9 cellular contexts compared by ENCODE assay signal in genomic region chr7:27154901-27155815, GRCh38. TPM values are rescaled to one million over a fixed set of nuclear protein-coding genes. Genes with fewer than 3 reads are reported as not detected.
A peak's percentile ranks its signal among the peaks of the same experiment; 100 is the strongest.
DNase-seq lines count a peak whose midpoint lies in the region; ATAC-seq and TF ChIP-seq lines count a peak whose summit lies in the region.
"Had no signal": no experiment of that assay in that cellular context is flagged by ENCODE, and none has a peak within 500 bp of the region (broad histone marks: within the 10 kb centered on the region; RNA-seq: fewer than 3 reads in every experiment).

No MANE protein-coding gene starts in this region.

- no peak for TF ChIP-seq CTCF in HCT116 (IDR thresholded peaks at IDR 0.05 in 2 of 3, conservative IDR thresholded peaks at IDR 0.05 in 1 of 3; ENCODE audit: borderline replicate concordance in 1 of 3, insufficient read depth in 1 of 3, low read depth in 2 of 3, low read length in 2 of 3)

- intact Hi-C loops in HCT116 (cut with micrococcal nuclease): loop anchor here (5.0 kb wide), 1 partner anchor 303 kb away; no protein-coding TSS in a partner anchor

- peak overlapping the region; percentile 54 for H3K4me3 Mint-ChIP-seq in activated CD4-positive, alpha-beta memory T cell treated with anti-CD3 and anti-CD28 coated beads, Interleukin-2, amount 10 ng/mL, durations not matched to agents 7 days and 5 days
- peak overlapping the region; percentile 55 to 85 (median 76) for H3K4me3 Mint-ChIP-seq in immature natural killer cell
- H3K4me3 Mint-ChIP-seq in stimulated activated effector memory CD8-positive, alpha-beta T cell treated with anti-CD3 and anti-CD28 coated beads, Interleukin-12 subunit alpha, Interleukin-12 subunit beta, amount 100 ng/mL, for 72 hours: peak overlapping the region; percentile 73

- no TSS peak for BruUV-seq in HCT116 (replicated peaks; lab: Mats Ljungman, UMichigan)

- ATAC-seq in HCT116: no peak
- no peak for ATAC-seq in stimulated activated effector memory CD8-positive, alpha-beta T cell treated with anti-CD3 and anti-CD28 coated beads, Interleukin-12 subunit alpha, Interleukin-12 subunit beta, amount 100 ng/mL, for 72 hours

- peak overlapping the region; percentile 70 to 88 for H3K4me3 ChIP-seq in HCT116 (replicated peaks in 1 of 2; ENCODE audit: low read depth in 1 of 2, low read length in 2 of 2)

- peaks cover 93% of the 10 kb centered on the region for H3K27me3 Mint-ChIP-seq in activated CD4-positive, alpha-beta memory T cell treated with anti-CD3 and anti-CD28 coated beads, Interleukin-2, amount 10 ng/mL, durations not matched to agents 7 days and 5 days
- peaks cover 58 to 84% (median 81%) of the 10 kb centered on the region in 3 donors for H3K27me3 Mint-ChIP-seq in immature natural killer cell (ENCODE audit: low read depth in 3 of 3)

- DNase-seq in HCT116 (ENCODE audit: low read depth, low spot score) (no peak), immature natural killer cell (peak in 2 of 3 donors; percentile 23 to 51), T-helper 9 cell (no peak), iPS-NIHi7 (ENCODE audit: extremely low spot score) (no peak), NK-92 (lab: John Stamatoyannopoulos, UW; ENCODE audit: unreplicated experiment) (no peak), SIG-M5 treated with dmso at 0.1 percent for 504 hours (lab: John Stamatoyannopoulos, UW; ENCODE audit: unreplicated experiment) (no peak)
- no peak for DNase-seq in activated CD4-positive, alpha-beta memory T cell treated with anti-CD3 and anti-CD28 coated beads, Interleukin-2, amount 10 ng/mL, durations not matched to agents 7 days and 5 days
- peak in 1 of 2 donors; percentile 52 for DNase-seq in stimulated activated effector memory CD8-positive, alpha-beta T cell treated with anti-CD3 and anti-CD28 coated beads, Interleukin-12 subunit alpha, Interleukin-12 subunit beta, amount 100 ng/mL, for 72 hours (ENCODE audit: low spot score in 2 of 2)

- peaks cover 29% of the 10 kb centered on the region for H3K4me1 Mint-ChIP-seq in activated CD4-positive, alpha-beta memory T cell treated with anti-CD3 and anti-CD28 coated beads, Interleukin-2, amount 10 ng/mL, durations not matched to agents 7 days and 5 days
- peaks cover 49 to 72% of the 10 kb centered on the region in 2 donors for H3K4me1 Mint-ChIP-seq in immature natural killer cell
- peaks cover 61% of the 10 kb centered on the region for H3K4me1 Mint-ChIP-seq in stimulated activated effector memory CD8-positive, alpha-beta T cell treated with anti-CD3 and anti-CD28 coated beads, Interleukin-12 subunit alpha, Interleukin-12 subunit beta, amount 100 ng/mL, for 72 hours

- CTCF ChIA-PET in HCT116 (lab: Charles Lee): interaction anchor here (2.0 kb wide), 1 partner anchor 11 kb away, joined by 4 read pairs; no protein-coding TSS in a partner anchor
- CTCF ChIA-PET in activated CD4-positive, alpha-beta memory T cell treated with anti-CD3 and anti-CD28 coated beads, Interleukin-2, amount 10 ng/mL, durations not matched to agents 7 days and 5 days (lab: Charles Lee): interaction anchor here (0.9 kb wide), 1 partner anchor 41 kb away, joined by 3 read pairs; no protein-coding TSS in a partner anchor

- no peak for TF ChIP-seq RAD21 in HCT116 (IDR thresholded peaks at IDR 0.05; ENCODE audit: low read depth)

- H3K9me2 ChIP-seq in HCT116 (ENCODE audit: insufficient read depth): no peaks in the 10 kb centered on the region

- H3K27ac Mint-ChIP-seq in activated CD4-positive, alpha-beta memory T cell treated with anti-CD3 and anti-CD28 coated beads, Interleukin-2, amount 10 ng/mL, durations not matched to agents 7 days and 5 days: peak overlapping the region; percentile 7
- peak overlapping the region; percentile 38 to 77 (median 65) for H3K27ac Mint-ChIP-seq in immature natural killer cell
- peak overlapping the region; percentile 45 for H3K27ac Mint-ChIP-seq in stimulated activated effector memory CD8-positive, alpha-beta T cell treated with anti-CD3 and anti-CD28 coated beads, Interleukin-12 subunit alpha, Interleukin-12 subunit beta, amount 100 ng/mL, for 72 hours

- POLR2A ChIA-PET in HCT116 (lab: Charles Lee): no interaction called here
- POLR2A ChIA-PET in activated CD4-positive, alpha-beta memory T cell treated with anti-CD3 and anti-CD28 coated beads, Interleukin-2, amount 10 ng/mL, durations not matched to agents 7 days and 5 days (lab: Charles Lee): no interaction called here

- H2AFZ ChIP-seq in HCT116 (ENCODE audit: low read depth, low read length, poor library complexity, severe bottlenecking): no peak overlapping the region

- peaks cover 8% of the 10 kb centered on the region for H3K36me3 Mint-ChIP-seq in activated CD4-positive, alpha-beta memory T cell treated with anti-CD3 and anti-CD28 coated beads, Interleukin-2, amount 10 ng/mL, durations not matched to agents 7 days and 5 days (ENCODE audit: low read depth)
- no peaks in the 10 kb centered on the region for H3K36me3 Mint-ChIP-seq in immature natural killer cell
- H3K36me3 Mint-ChIP-seq in stimulated activated effector memory CD8-positive, alpha-beta T cell treated with anti-CD3 and anti-CD28 coated beads, Interleukin-12 subunit alpha, Interleukin-12 subunit beta, amount 100 ng/mL, for 72 hours: peaks cover 25% of the 10 kb centered on the region

- H3K4me2 ChIP-seq in HCT116 (ENCODE audit: low read length): peak overlapping the region; percentile 100

- peak overlapping the region; percentile 91 for H3K27ac ChIP-seq in HCT116 (ENCODE audit: low read depth, low read length)
- H3K27ac ChIP-seq: neutrophil had no signal

- H3K9me3 ChIP-seq in HCT116 (ENCODE audit: control insufficient read depth in 1 of 2, insufficient read depth in 1 of 2, low read depth in 1 of 2, low read length in 2 of 2): no peaks in the 10 kb centered on the region
- H3K9me3 ChIP-seq: neutrophil had no signal

- RAD21 ChIA-PET in HCT116 (lab: Charles Lee; ENCODE audit: low non-redundant PET in 1 of 2, low total read pairs in 2 of 2, uncharacterized antibody in 2 of 2, unreplicated experiment in 2 of 2): no interaction called here

- no peaks in the 10 kb centered on the region for H3K36me3 ChIP-seq in HCT116 (ENCODE audit: control insufficient read depth in 1 of 2, insufficient read depth in 2 of 2, low read length in 2 of 2)
- H3K36me3 ChIP-seq: neutrophil had no signal

- no peak for TF ChIP-seq POLR2A in HCT116 (IDR thresholded peaks at IDR 0.05; ENCODE audit: borderline replicate concordance, extremely low read depth, insufficient read depth, insufficient read length)

- peaks cover 15 to 52% of the 10 kb centered on the region in 2 experiments for H3K4me1 ChIP-seq in HCT116 (ENCODE audit: control insufficient read depth in 1 of 2, insufficient read depth in 2 of 2, low read length in 2 of 2)

- no peaks in the 10 kb centered on the region for H3K9me3 Mint-ChIP-seq in activated CD4-positive, alpha-beta memory T cell treated with anti-CD3 and anti-CD28 coated beads, Interleukin-2, amount 10 ng/mL, durations not matched to agents 7 days and 5 days
- peaks cover 0 to 3% (median 0%) of the 10 kb centered on the region in 6 donors for H3K9me3 Mint-ChIP-seq in immature natural killer cell
- H3K9me3 Mint-ChIP-seq in stimulated activated effector memory CD8-positive, alpha-beta T cell treated with anti-CD3 and anti-CD28 coated beads, Interleukin-12 subunit alpha, Interleukin-12 subunit beta, amount 100 ng/mL, for 72 hours: no peaks in the 10 kb centered on the region

- peaks cover 27% of the 10 kb centered on the region for H3K79me2 ChIP-seq in HCT116 (ENCODE audit: insufficient read depth, low read length)

- H3K9ac ChIP-seq in HCT116 (ENCODE audit: low read length): peak overlapping the region; percentile 94

- H4K20me1 ChIP-seq in HCT116 (ENCODE audit: insufficient read depth): no peaks in the 10 kb centered on the region

- H3K27me3 ChIP-seq in HCT116 (ENCODE audit: insufficient read depth, low read length): no peaks in the 10 kb centered on the region

TF ChIP-seq in HCT116, 20 proteins besides CTCF, POLR2A, EP300 and RAD21:
- TF ChIP-seq CEBPB (IDR thresholded peaks at IDR 0.05; ENCODE audit: low read depth) (no peak), ZNF274 (IDR thresholded peaks at IDR 0.05; ENCODE audit: low read depth, low read length) (no peak), SRF (IDR thresholded peaks at IDR 0.05; ENCODE audit: low read depth) (no peak), ZFX (IDR thresholded peaks at IDR 0.05) (no peak)
TF ChIP-seq in HCT116: peak in this region for 0.

RNA-seq across cellular contexts. Expression of gene HOXA7, which starts 1.3 kb away (rescaled TPM):
- total RNA-seq in HCT116 (2021; ENCODE audit: unreplicated experiment): 15.0 TPM
- polyA plus RNA-seq in HCT116 (2012): 8.0 and 10.6 TPM in 2 replicates
- total RNA-seq in activated CD4-positive, alpha-beta memory T cell treated with anti-CD3 and anti-CD28 coated beads, Interleukin-2, amount 10 ng/mL, durations not matched to agents 7 days and 5 days: not detected
- polyA plus RNA-seq in immature natural killer cell: 1 to 10 TPM in 2 of 3 donors, not detected in 1; 1.0 to 4.2 TPM

RNA-seq across cellular contexts. Expression of gene HOXA3, which starts 2.8 kb away (rescaled TPM):
- total RNA-seq in HCT116 (2021; ENCODE audit: unreplicated experiment): 9.2 TPM
- 5.6 and 5.7 TPM in 2 replicates for polyA plus RNA-seq in HCT116 (2012)
- not detected for total RNA-seq in activated CD4-positive, alpha-beta memory T cell treated with anti-CD3 and anti-CD28 coated beads, Interleukin-2, amount 10 ng/mL, durations not matched to agents 7 days and 5 days
- under 1 TPM in 1 of 3 donors, not detected in 2; 0.13 TPM for polyA plus RNA-seq in immature natural killer cell

RNA-seq across cellular contexts. Expression of gene HOXA6, which starts 7.6 kb away (rescaled TPM):
- total RNA-seq in HCT116 (2021; ENCODE audit: unreplicated experiment): 12.7 TPM
- polyA plus RNA-seq in HCT116 (2012): 3.9 and 4.9 TPM in 2 replicates
- total RNA-seq in activated CD4-positive, alpha-beta memory T cell treated with anti-CD3 and anti-CD28 coated beads, Interleukin-2, amount 10 ng/mL, durations not matched to agents 7 days and 5 days: not detected
- 1 to 10 TPM in 1 of 3 donors, under 1 TPM in 1, not detected in 1; 0.52 to 3.8 TPM for polyA plus RNA-seq in immature natural killer cell

RNA-seq across cellular contexts. Expression of gene HOXA9, which starts 10.2 kb away (rescaled TPM):
- total RNA-seq in HCT116 (2021; ENCODE audit: unreplicated experiment): 91.0 TPM
- 48.2 and 62.8 TPM in 2 replicates for polyA plus RNA-seq in HCT116 (2012)
- not detected for total RNA-seq in activated CD4-positive, alpha-beta memory T cell treated with anti-CD3 and anti-CD28 coated beads, Interleukin-2, amount 10 ng/mL, durations not matched to agents 7 days and 5 days
- 1 to 10 TPM; 1.6 to 3.1 (median 1.8) TPM for polyA plus RNA-seq in immature natural killer cell

RNA-seq across cellular contexts. Expression of gene HOXA5, which starts 11.7 kb away (rescaled TPM):
- 6.7 TPM for total RNA-seq in HCT116 (2021; ENCODE audit: unreplicated experiment)
- 3.2 and 7.2 TPM in 2 replicates for polyA plus RNA-seq in HCT116 (2012)
- not detected for total RNA-seq in activated CD4-positive, alpha-beta memory T cell treated with anti-CD3 and anti-CD28 coated beads, Interleukin-2, amount 10 ng/mL, durations not matched to agents 7 days and 5 days
- 1 to 10 TPM in 1 of 3 donors, under 1 TPM in 2; 0.42 to 1.1 (median 0.73) TPM for polyA plus RNA-seq in immature natural killer cell

Comparison
In these comparisons a context has a peak if more than half of its experiments do, and no peak if none do; other contexts are left out.
1. DNase-seq: peak in immature natural killer cell (2 of 3); none in HCT116 (single experiment), activated CD4-positive, alpha-beta memory T cell treated with anti-CD3 and anti-CD28 coated beads, Interleukin-2, amount 10 ng/mL, durations not matched to agents 7 days and 5 days (single experiment), T-helper 9 cell (single experiment), iPS-NIHi7 (single experiment), NK-92 (single experiment) and SIG-M5 treated with dmso at 0.1 percent for 504 hours (single experiment).
2. H3K27ac Mint-ChIP-seq: peak in every context shown above with its lines; median percentile 65 in immature natural killer cell; 45 in stimulated activated effector memory CD8-positive, alpha-beta T cell treated with anti-CD3 and anti-CD28 coated beads, Interleukin-12 subunit alpha, Interleukin-12 subunit beta, amount 100 ng/mL, for 72 hours; 7 in activated CD4-positive, alpha-beta memory T cell treated with anti-CD3 and anti-CD28 coated beads, Interleukin-2, amount 10 ng/mL, durations not matched to agents 7 days and 5 days.
3. RNA of gene HOXA7, which starts 1.3 kb away (total RNA-seq): 15.0 TPM in HCT116 (single experiment); not detected in activated CD4-positive, alpha-beta memory T cell treated with anti-CD3 and anti-CD28 coated beads, Interleukin-2, amount 10 ng/mL, durations not matched to agents 7 days and 5 days; every median in the first group is over 10 times any median in the second.
4. RNA of gene HOXA3, which starts 2.8 kb away (total RNA-seq): 9.2 TPM in HCT116 (single experiment); not detected in activated CD4-positive, alpha-beta memory T cell treated with anti-CD3 and anti-CD28 coated beads, Interleukin-2, amount 10 ng/mL, durations not matched to agents 7 days and 5 days; every median in the first group is over 10 times any median in the second.
5. RNA of gene HOXA6, which starts 7.6 kb away (total RNA-seq): 12.7 TPM in HCT116 (single experiment); not detected in activated CD4-positive, alpha-beta memory T cell treated with anti-CD3 and anti-CD28 coated beads, Interleukin-2, amount 10 ng/mL, durations not matched to agents 7 days and 5 days; every median in the first group is over 10 times any median in the second.
6. Peak in every context shown above with its lines, with median percentiles within 50 percentile points of each other: H3K4me3 Mint-ChIP-seq.